Comparison of ENCODE assay signal across 8 cellular contexts in genomic region chr19:7917292-7918061, GRCh38. TPM values are rescaled to one million over a fixed set of nuclear protein-coding genes. Genes with fewer than 3 reads are reported as not detected.
DNase-seq lines count a peak whose midpoint lies in the region; ATAC-seq and TF ChIP-seq lines count a peak whose summit lies in the region.

No MANE protein-coding gene starts in this region.

- H3K4me1 ChIP-seq in esophagus squamous epithelium = peaks cover 42 to 66% (median 45%) of the 10 kb centered on the region in 3 donors

- peaks cover 6 to 24% (median 6%) of the 10 kb centered on the region in 3 donors for H3K36me3 ChIP-seq in esophagus squamous epithelium

- peak in 5 of 6 experiments; percentile 26 to 47 (median 39) for TF ChIP-seq CTCF in esophagus squamous epithelium (IDR thresholded peaks at IDR 0.05)

- H3K9me3 ChIP-seq in esophagus squamous epithelium = no peaks in the 10 kb centered on the region

- DNase-seq in DMS 273 (lab: John Stamatoyannopoulos, UW; ENCODE audit: unreplicated experiment) (peak; percentile 89), DMS 273 treated with DMSO at 0.1 percent for 48 hours (lab: John Stamatoyannopoulos, UW) (no peak), NOMO-1 (lab: John Stamatoyannopoulos, UW; ENCODE audit: unreplicated experiment in 2 of 2) (peak; percentile 50 to 79), esophagus squamous epithelium (lab: John Stamatoyannopoulos, UW) (no peak), occipital lobe (lab: John Stamatoyannopoulos, UW) (peak; percentile 36)
- DNase-seq in activated T-helper 1 cell treated with anti-CD3 and anti-CD28 coated beads, Interleukin-12 subunit alpha, Interleukin-12 subunit beta, Interleukin-2, Interleukin-4 antibody, amounts not matched to agents 30 ng/mL and 10 ng/mL and 1 ng/mL, durations not matched to agents 14 hours and 24 hours and 36 hours (ENCODE audit: low spot score) = peak; percentile 55

- peaks cover 15% of the 10 kb centered on the region for H3K27me3 Mint-ChIP-seq in activated T-helper 1 cell treated with anti-CD3 and anti-CD28 coated beads, Interleukin-12 subunit alpha, Interleukin-12 subunit beta, Interleukin-2, Interleukin-4 antibody, amounts not matched to agents 30 ng/mL and 10 ng/mL and 1 ng/mL, durations not matched to agents 14 hours and 24 hours and 36 hours (ENCODE audit: insufficient read depth)

- no peak overlapping the region for H3K27ac Mint-ChIP-seq in activated T-helper 1 cell treated with anti-CD3 and anti-CD28 coated beads, Interleukin-12 subunit alpha, Interleukin-12 subunit beta, Interleukin-2, Interleukin-4 antibody, amounts not matched to agents 30 ng/mL and 10 ng/mL and 1 ng/mL, durations not matched to agents 14 hours and 24 hours and 36 hours

- no peak for TF ChIP-seq POLR2A in esophagus squamous epithelium (IDR thresholded peaks at IDR 0.05)

- peaks cover 22% of the 10 kb centered on the region for H3K4me1 Mint-ChIP-seq in activated T-helper 1 cell treated with anti-CD3 and anti-CD28 coated beads, Interleukin-12 subunit alpha, Interleukin-12 subunit beta, Interleukin-2, Interleukin-4 antibody, amounts not matched to agents 30 ng/mL and 10 ng/mL and 1 ng/mL, durations not matched to agents 14 hours and 24 hours and 36 hours (ENCODE audit: low read depth)

- peaks cover 19 to 64% (median 24%) of the 10 kb centered on the region in 4 donors for H3K27me3 ChIP-seq in esophagus squamous epithelium

- ATAC-seq in HG02970 (IDR thresholded peaks at IDR 0.05; ENCODE audit: low FRiP score, unreplicated experiment) (no peak), GM21423 (IDR thresholded peaks at IDR 0.05; ENCODE audit: unreplicated experiment) (no peak)

- H3K4me3 Mint-ChIP-seq in activated T-helper 1 cell treated with anti-CD3 and anti-CD28 coated beads, Interleukin-12 subunit alpha, Interleukin-12 subunit beta, Interleukin-2, Interleukin-4 antibody, amounts not matched to agents 30 ng/mL and 10 ng/mL and 1 ng/mL, durations not matched to agents 14 hours and 24 hours and 36 hours = peak overlapping the region; percentile 85

- peak overlapping the region in 3 of 4 donors; percentile 9 to 73 (median 60) for H3K27ac ChIP-seq in esophagus squamous epithelium

- intact Hi-C loops in activated T-helper 1 cell treated with anti-CD3 and anti-CD28 coated beads, Interleukin-12 subunit alpha, Interleukin-12 subunit beta, Interleukin-2, Interleukin-4 antibody, amounts not matched to agents 30 ng/mL and 10 ng/mL and 1 ng/mL, durations not matched to agents 14 hours and 24 hours and 36 hours (cut with micrococcal nuclease) = no loop called here
- intact Hi-C loops in esophagus squamous epithelium (cut with DNase I) = no loop called here

- no peaks in the 10 kb centered on the region for H3K9me3 Mint-ChIP-seq in activated T-helper 1 cell treated with anti-CD3 and anti-CD28 coated beads, Interleukin-12 subunit alpha, Interleukin-12 subunit beta, Interleukin-2, Interleukin-4 antibody, amounts not matched to agents 30 ng/mL and 10 ng/mL and 1 ng/mL, durations not matched to agents 14 hours and 24 hours and 36 hours

- H3K36me3 Mint-ChIP-seq in activated T-helper 1 cell treated with anti-CD3 and anti-CD28 coated beads, Interleukin-12 subunit alpha, Interleukin-12 subunit beta, Interleukin-2, Interleukin-4 antibody, amounts not matched to agents 30 ng/mL and 10 ng/mL and 1 ng/mL, durations not matched to agents 14 hours and 24 hours and 36 hours (ENCODE audit: low read depth) = peaks cover 9% of the 10 kb centered on the region

- peak overlapping the region in 3 of 4 donors; percentile 21 to 65 (median 43) for H3K4me3 ChIP-seq in esophagus squamous epithelium

- WGBS in esophagus squamous epithelium, 2 donors = 6 to 20% methylated on average over 1 to 14 of the region's 70 CpGs

RNA-seq across cellular contexts. Expression of gene SNAPC2, which starts 2.7 kb away (rescaled TPM):
- total RNA-seq in activated T-helper 1 cell treated with anti-CD3 and anti-CD28 coated beads, Interleukin-12 subunit alpha, Interleukin-12 subunit beta, Interleukin-2, Interleukin-4 antibody, amounts not matched to agents 30 ng/mL and 10 ng/mL and 1 ng/mL, durations not matched to agents 14 hours and 24 hours and 36 hours = 21.3 and 22.4 TPM in 2 replicates
- total RNA-seq in esophagus squamous epithelium (10 to 100 TPM in 1 of 4 donors, 1 to 10 TPM in 3; 6.2 to 10.9 (median 6.4) TPM), occipital lobe (6.2 TPM)

RNA-seq across cellular contexts. Expression of gene TGFBR3L, which starts 2.8 kb away (rescaled TPM):
- total RNA-seq in activated T-helper 1 cell treated with anti-CD3 and anti-CD28 coated beads, Interleukin-12 subunit alpha, Interleukin-12 subunit beta, Interleukin-2, Interleukin-4 antibody, amounts not matched to agents 30 ng/mL and 10 ng/mL and 1 ng/mL, durations not matched to agents 14 hours and 24 hours and 36 hours = 6.9 and 7.5 TPM in 2 replicates
- total RNA-seq in esophagus squamous epithelium (not detected), occipital lobe (not detected)

RNA-seq across cellular contexts. Expression of gene CTXN1, which starts 8.5 kb away (rescaled TPM):
- 1.9 and 2.6 TPM in 2 replicates for total RNA-seq in activated T-helper 1 cell treated with anti-CD3 and anti-CD28 coated beads, Interleukin-12 subunit alpha, Interleukin-12 subunit beta, Interleukin-2, Interleukin-4 antibody, amounts not matched to agents 30 ng/mL and 10 ng/mL and 1 ng/mL, durations not matched to agents 14 hours and 24 hours and 36 hours
- total RNA-seq in esophagus squamous epithelium (1 to 10 TPM in 1 of 4 donors, under 1 TPM in 2, not detected in 1; 0.35 to 2.7 (median 0.75) TPM), occipital lobe (15.4 TPM)

RNA-seq across cellular contexts. Expression of gene MAP2K7, which starts 13.8 kb away (rescaled TPM):
- total RNA-seq in activated T-helper 1 cell treated with anti-CD3 and anti-CD28 coated beads, Interleukin-12 subunit alpha, Interleukin-12 subunit beta, Interleukin-2, Interleukin-4 antibody, amounts not matched to agents 30 ng/mL and 10 ng/mL and 1 ng/mL, durations not matched to agents 14 hours and 24 hours and 36 hours = 47.6 and 51.9 TPM in 2 replicates
- total RNA-seq in esophagus squamous epithelium = 10 to 100 TPM in 3 of 4 donors, 1 to 10 TPM in 1; 8.6 to 17.3 (median 13.8) TPM
- 6.7 TPM for total RNA-seq in occipital lobe

RNA-seq across cellular contexts. Expression of gene TIMM44, which starts 26.0 kb away (rescaled TPM):
- 114 and 120 TPM in 2 replicates for total RNA-seq in activated T-helper 1 cell treated with anti-CD3 and anti-CD28 coated beads, Interleukin-12 subunit alpha, Interleukin-12 subunit beta, Interleukin-2, Interleukin-4 antibody, amounts not matched to agents 30 ng/mL and 10 ng/mL and 1 ng/mL, durations not matched to agents 14 hours and 24 hours and 36 hours
- total RNA-seq in esophagus squamous epithelium = 10 to 100 TPM; 36.4 to 52.6 (median 45.5) TPM
- total RNA-seq in occipital lobe = 20.9 TPM

Comparison
In these comparisons a context has a peak if more than half of its experiments do, and no peak if none do; other contexts are left out.
1. DNase-seq: peak in DMS 273 (single experiment), NOMO-1 (2 of 2), activated T-helper 1 cell treated with anti-CD3 and anti-CD28 coated beads, Interleukin-12 subunit alpha, Interleukin-12 subunit beta, Interleukin-2, Interleukin-4 antibody, amounts not matched to agents 30 ng/mL and 10 ng/mL and 1 ng/mL, durations not matched to agents 14 hours and 24 hours and 36 hours (single experiment) and occipital lobe (single experiment); none in DMS 273 treated with DMSO at 0.1 percent for 48 hours (single experiment) and esophagus squamous epithelium (single experiment).